Comparison of ENCODE assay signal across 8 cellular contexts in genomic region chr9:127734747-127735529, GRCh38. TPM values are rescaled to one million over a fixed set of nuclear protein-coding genes. Genes with fewer than 3 reads are reported as not detected.
DNase-seq lines count a peak whose midpoint lies in the region; ATAC-seq and TF ChIP-seq lines count a peak whose summit lies in the region.

TOR2A (minus strand) TSS chr9:127735294; CDS start chr9:127735270, 24 bp downstream.

- no peaks in the 10 kb centered on the region for H3K9me3 Mint-ChIP-seq in CD4-positive, CD25-positive, alpha-beta regulatory T cell

- H3K4me3 Mint-ChIP-seq in CD4-positive, CD25-positive, alpha-beta regulatory T cell = peak within 1 kb of the TSS; percentile 94 to 98 (median 96)

- H3K36me3 ChIP-seq in CD4-positive, CD25-positive, alpha-beta regulatory T cell (ENCODE audit: control insufficient read depth, insufficient read depth, low read length) = peaks cover 21% of the 10 kb centered on the region
- peaks cover 0 to 3% (median 2%) of the 10 kb centered on the region in 4 donors for H3K36me3 ChIP-seq in liver (ENCODE audit: control insufficient read depth in 4 of 4, insufficient read depth in 3 of 4, low read depth in 1 of 4, low read length in 3 of 4)

- H3K9ac ChIP-seq in liver (ENCODE audit: low read depth in 1 of 2, low read length in 2 of 2) = no peak within 1 kb of the TSS

- H3K4me1 ChIP-seq in CD4-positive, CD25-positive, alpha-beta regulatory T cell (ENCODE audit: control insufficient read depth, insufficient read depth, low read length, poor library complexity, severe bottlenecking) = peaks cover 15% of the 10 kb centered on the region
- peaks cover 0 to 9% (median 7%) of the 10 kb centered on the region in 4 donors for H3K4me1 ChIP-seq in liver (ENCODE audit: control insufficient read depth in 4 of 4, insufficient read depth in 4 of 4, low read length in 3 of 4)

- TF ChIP-seq CTCF in liver (IDR thresholded peaks at IDR 0.05; ENCODE audit: low read depth, low read length, missing input control) = peak; percentile 99

- peak within 1 kb of the TSS; percentile 93 for H3K27ac ChIP-seq in CD4-positive, CD25-positive, alpha-beta regulatory T cell (ENCODE audit: insufficient read depth, low read length, poor library complexity, severe bottlenecking)
- peak within 1 kb of the TSS; percentile 74 to 81 for H3K27ac ChIP-seq in liver (ENCODE audit: low read depth in 1 of 2, low read length in 2 of 2)

- H3K4me1 Mint-ChIP-seq in CD4-positive, CD25-positive, alpha-beta regulatory T cell = peaks cover 3 to 18% (median 11%) of the 10 kb centered on the region in 4 donors

- WGBS in liver = under 1% methylated on average over 76 of the region's 76 CpGs

- H3K27ac Mint-ChIP-seq in CD4-positive, CD25-positive, alpha-beta regulatory T cell = peak within 1 kb of the TSS; percentile 80 to 98 (median 89)

- peaks cover 13% of the 10 kb centered on the region for H3K36me3 Mint-ChIP-seq in CD4-positive, CD25-positive, alpha-beta regulatory T cell

- peak; percentile 91 to 94 for ATAC-seq in CD4-positive, CD25-positive, alpha-beta regulatory T cell (ENCODE audit: low read depth in 2 of 2)
- peak; percentile 86 for ATAC-seq in GM19395 (IDR thresholded peaks at IDR 0.05; ENCODE audit: unreplicated experiment)
- ATAC-seq in HG03565 (IDR thresholded peaks at IDR 0.05; ENCODE audit: unreplicated experiment) = peak; percentile 80

- TF ChIP-seq RAD21 in liver (IDR thresholded peaks at IDR 0.05) = peak; percentile 92 to 93

- H3K27me3 Mint-ChIP-seq in CD4-positive, CD25-positive, alpha-beta regulatory T cell = no peaks in the 10 kb centered on the region

- no peaks in the 10 kb centered on the region for H3K27me3 ChIP-seq in CD4-positive, CD25-positive, alpha-beta regulatory T cell (ENCODE audit: control insufficient read depth, insufficient read depth, low read length)
- H3K27me3 ChIP-seq in liver (ENCODE audit: control insufficient read depth in 4 of 4, insufficient read depth in 4 of 4, low read length in 3 of 4) = no peaks in the 10 kb centered on the region

- H3K9me3 ChIP-seq in CD4-positive, CD25-positive, alpha-beta regulatory T cell (ENCODE audit: control insufficient read depth in 2 of 2, low read length in 2 of 2) = no peaks in the 10 kb centered on the region
- no peaks in the 10 kb centered on the region for H3K9me3 ChIP-seq in liver (ENCODE audit: control insufficient read depth in 4 of 4, low read length in 3 of 4)

- peak; percentile 98 to 99 (median 99) for DNase-seq in CD4-positive, CD25-positive, alpha-beta regulatory T cell
- DNase-seq in NCI-H748 treated with DMSO at 0.1 percent for 48 hours (lab: John Stamatoyannopoulos, UW) = peak; percentile 93
- peak; percentile 96 to 97 for DNase-seq in activated CD4-positive, alpha-beta T cell treated with anti-CD3 and anti-CD28 coated beads, Interleukin-2, amount 50 U/mL, for 24 hours (ENCODE audit: low read depth in 1 of 2, low spot score in 1 of 2)
- DNase-seq in dermis blood vessel endothelial cell = peak; percentile 99
- DNase-seq in stimulated activated CD4-positive, alpha-beta T cell treated with anti-CD3 and anti-CD28 coated beads, Interleukin-4, amount 100 ng/mL, for 24 hours = peak; percentile 99

- H3K4me3 ChIP-seq in CD4-positive, CD25-positive, alpha-beta regulatory T cell (ENCODE audit: low read depth, low read length) = peak within 1 kb of the TSS; percentile 51
- peak within 1 kb of the TSS; percentile 69 to 74 (median 70) for H3K4me3 ChIP-seq in liver (ENCODE audit: low read depth in 1 of 3, low read length in 3 of 3)

TF ChIP-seq in liver, 16 proteins besides CTCF, POLR2A, EP300 and RAD21:
- TF ChIP-seq ATF3 (IDR thresholded peaks at IDR 0.05) (no peak), JUND (IDR thresholded peaks at IDR 0.05) (no peak), YY1 (IDR thresholded peaks at IDR 0.05) (peak; percentile 60), GABPA (IDR thresholded peaks at IDR 0.05 in 1 of 2, conservative IDR thresholded peaks at IDR 0.05 in 1 of 2) (peak in 1 of 2 donors; percentile 48), ZBTB33 (IDR thresholded peaks at IDR 0.05) (no peak), NR2F2 (IDR thresholded peaks at IDR 0.05) (peak; percentile 59), RXRA (IDR thresholded peaks at IDR 0.05) (peak in 1 of 2 donors; percentile 39), REST (IDR thresholded peaks at IDR 0.05) (no peak), SP1 (IDR thresholded peaks at IDR 0.05) (peak; percentile 64), FOXA1 (IDR thresholded peaks at IDR 0.05) (no peak), FOXA2 (IDR thresholded peaks at IDR 0.05) (no peak), EGR1 (IDR thresholded peaks at IDR 0.05; ENCODE audit: low read depth in 2 of 2) (no peak)

RNA-seq across cellular contexts. Expression of gene TOR2A, which starts in this region (rescaled TPM):
- 11.9 TPM for total RNA-seq in CD4-positive, CD25-positive, alpha-beta regulatory T cell
- 10 to 100 TPM; 20.1 to 30.2 (median 24.8) TPM for polyA plus RNA-seq in CD4-positive, CD25-positive, alpha-beta regulatory T cell
- total RNA-seq in dermis blood vessel endothelial cell (7.7 and 13.2 TPM in 2 replicates), liver (10 to 100 TPM in 1 of 2 donors, 1 to 10 TPM in 1; 5.1 to 10.8 TPM)
- polyA plus RNA-seq in liver = 10 to 100 TPM; 12.9 to 14.6 TPM

Comparison
In these comparisons a context has a peak if more than half of its experiments do, and no peak if none do; other contexts are left out.
1. Peak in every context shown above with its lines: DNase-seq, ATAC-seq, H3K4me3 ChIP-seq and H3K27ac ChIP-seq.